8 cellular contexts compared by ENCODE assay signal in the genomic region with DNA sequence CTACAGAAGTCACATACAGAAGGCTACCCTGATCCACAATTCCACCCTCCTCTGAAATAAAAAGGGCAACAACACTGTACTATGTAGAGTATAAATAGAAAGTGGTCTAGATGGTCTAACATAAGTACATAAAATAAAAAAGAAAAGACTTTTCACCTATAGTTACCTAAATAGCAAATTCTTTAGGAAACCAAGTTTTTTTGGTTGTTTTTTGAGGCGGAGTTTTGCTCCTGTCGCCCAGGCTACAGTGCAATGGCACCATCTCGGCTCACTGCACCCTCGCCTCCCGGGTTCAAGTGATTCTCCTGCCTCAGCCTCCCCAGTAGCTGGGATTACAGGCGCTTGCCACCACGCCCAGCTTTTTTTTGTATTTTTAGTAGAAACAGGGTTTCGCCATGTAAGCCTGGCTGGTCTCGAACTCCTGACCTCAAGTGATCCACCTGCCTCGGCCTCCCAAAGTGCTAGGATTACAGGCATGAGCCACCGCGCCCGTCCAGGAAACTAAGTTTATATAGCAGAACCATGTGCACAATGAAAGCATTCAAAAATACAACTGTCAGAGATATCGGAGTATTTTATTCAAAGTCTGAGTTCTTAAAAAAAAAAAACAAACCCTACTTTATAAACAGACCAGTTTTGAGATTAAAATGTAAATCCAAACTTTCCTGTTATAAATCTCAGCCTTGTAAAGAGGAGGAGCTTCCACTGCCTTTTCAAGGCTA. TPM values are rescaled to one million over a fixed set of nuclear protein-coding genes. Genes with fewer than 3 reads are reported as not detected.
DNase-seq lines count a peak whose midpoint lies in the region; ATAC-seq, FAIRE-seq and TF ChIP-seq lines count a peak whose summit lies in the region.

No MANE protein-coding gene starts in this region.

- in situ Hi-C loops in IMR-90 (cut with MboI; ENCODE audit: low sequenced_read_pairs), result no loop called here

- peak overlapping the region; percentile 78 for H3K4me2 ChIP-seq in A549
- H3K4me2 ChIP-seq in IMR-90 (ENCODE audit: low read depth, low read length), result peak overlapping the region; percentile 99

- H3K9me3 ChIP-seq in A549 (no peaks in the 10 kb centered on the region), IMR-90 (ENCODE audit: control insufficient read depth, insufficient read depth, low read length) (no peaks in the 10 kb centered on the region), muscle layer of duodenum (ENCODE audit: control insufficient read depth in 1 of 2, low read length in 2 of 2) (no peaks in the 10 kb centered on the region)

- H3K18ac ChIP-seq in IMR-90 (ENCODE audit: low read depth, low read length), result no peak overlapping the region

- WGBS in A549 (ENCODE audit: missing lambda C conversion rate), result 45% methylated on average over 14 of the region's 14 CpGs
- WGBS in IMR-90 (ENCODE audit: extremely low coverage in 2 of 2, insufficient read length in 1 of 2), 2 experiments, result 80% methylated on average over 1 of the region's 14 CpGs; no CpG with 5 or more reads in 1 of the 2 experiments

- intact Hi-C loops in IMR-90 (cut with micrococcal nuclease), result loop anchor here (1.0 to 10.0 kb wide), 3 partner anchors 81 to 425 kb away; partner anchors contain the start of genes MAN2C1 and PPCDC

- H3K36me3 ChIP-seq in IMR-90 (ENCODE audit: control insufficient read depth, insufficient read depth, low read length) (0 out of 2 replicates have a peak, but pooled peaks cover 2% of the 10 kb centered on the region), muscle layer of duodenum (ENCODE audit: control insufficient read depth in 1 of 2, insufficient read depth in 2 of 2, low read length in 2 of 2) (no peaks in the 10 kb centered on the region)

- no peak overlapping the region for H3K56ac ChIP-seq in IMR-90 (ENCODE audit: extremely low read depth, insufficient read depth, low read length)

- no peak for TF ChIP-seq EP300 in A549 (IDR thresholded peaks at IDR 0.05)

- BruUV-seq in IMR-90 (replicated peaks; lab: Mats Ljungman, UMichigan), result no TSS peak

- H3K27me3 ChIP-seq in IMR-90 (ENCODE audit: control insufficient read depth, insufficient read depth, low read length), result no peaks in the 10 kb centered on the region
- H3K27me3 ChIP-seq in muscle layer of duodenum (ENCODE audit: low read depth, low read length), result no peaks in the 10 kb centered on the region

- TF ChIP-seq RAD21 in A549 (conservative IDR thresholded peaks at IDR 0.05 in 1 of 2, IDR thresholded peaks at IDR 0.05 in 1 of 2), result no peak
- no peak for TF ChIP-seq RAD21 in IMR-90 (IDR thresholded peaks at IDR 0.05; ENCODE audit: low read length)

- H3K36me3 Mint-ChIP-seq in central memory CD8-positive, alpha-beta T cell (ENCODE audit: insufficient read depth), result peaks cover 40% of the 10 kb centered on the region

- CTCF ChIA-PET in A549 (lab: Yijun Ruan, JAX) (interaction anchor here (0.7 to 7.0 kb wide), 5 partner anchors 16 to 140 kb away, joined by 3 to 49 read pairs (median 3); partner anchors contain the start of gene MAN2C1), IMR-90 (lab: Yijun Ruan, JAX) (interaction anchor here (0.6 kb wide), 1 partner anchor 137 kb away, joined by 3 read pairs; no protein-coding TSS in a partner anchor)

- no peak overlapping the region for H2BK15ac ChIP-seq in IMR-90 (ENCODE audit: low read depth, low read length)

- H3K23ac ChIP-seq in IMR-90 (ENCODE audit: low read depth, low read length), result peak overlapping the region; percentile 7; the same call in 1 of the 2 replicates

- peak overlapping the region; percentile 67 for H3K4me3 ChIP-seq in A549
- H3K4me3 ChIP-seq in IMR-90 (ENCODE audit: insufficient read depth, low read depth, low read length), result peak overlapping the region; percentile 84
- H3K4me3 ChIP-seq in muscle layer of duodenum (ENCODE audit: low read depth in 1 of 2, low read length in 2 of 2), result peak overlapping the region; percentile 85 to 91

- no peak overlapping the region for H2BK20ac ChIP-seq in IMR-90 (ENCODE audit: low read depth, low read length)

- DNase-seq in A549 (ENCODE audit: low read depth in 1 of 2, low spot score in 1 of 2) (no peak), IMR-90 (no peak), hypothalamus (lab: John Stamatoyannopoulos, UW) (no peak), activated gamma-delta T cell treated with Interleukin-2 at 50 U/mL for 16 hours (no peak), hippocampal formation (lab: John Stamatoyannopoulos, UW) (no peak)
- no peak for DNase-seq in central memory CD8-positive, alpha-beta T cell (ENCODE audit: low spot score in 2 of 2)

- POLR2A ChIA-PET in A549 (lab: Yijun Ruan, JAX), result interaction anchor here (1.1 to 7.3 kb wide), 4 partner anchors 82 to 198 kb away, joined by 4 to 148 read pairs (median 44); partner anchors contain the start of genes IMP3, MAN2C1, SNUPN and SNX33
- POLR2A ChIA-PET in IMR-90 (lab: Charles Lee; ENCODE audit: unreplicated experiment), result no interaction called here

- H2AFZ ChIP-seq in IMR-90 (replicated peaks; ENCODE audit: low read length, poor library complexity), result no peak overlapping the region

- H2BK120ac ChIP-seq in IMR-90 (ENCODE audit: low read depth, low read length), result no peak overlapping the region

- no peak overlapping the region for H3K4ac ChIP-seq in IMR-90 (ENCODE audit: low read depth, low read length)

- no peaks in the 10 kb centered on the region for H3K9me3 Mint-ChIP-seq in central memory CD8-positive, alpha-beta T cell

- H4K8ac ChIP-seq in IMR-90 (ENCODE audit: low read depth in 2 of 2, low read length in 2 of 2), result no peak overlapping the region

- peaks cover 11 to 55% of the 10 kb centered on the region in 2 experiments; a peak in 3 of 4 replicates for H3K79me1 ChIP-seq in IMR-90 (ENCODE audit: low read depth in 1 of 2, low read length in 2 of 2)

- H3K9ac ChIP-seq in IMR-90 (ENCODE audit: low read depth, low read length), result no peak overlapping the region

- no peaks in the 10 kb centered on the region for H3K27me3 Mint-ChIP-seq in central memory CD8-positive, alpha-beta T cell

- H2AK5ac ChIP-seq in IMR-90 (ENCODE audit: low read depth, low read length), result no peak overlapping the region

- H3K9me1 ChIP-seq in IMR-90 (ENCODE audit: insufficient read depth, low read length), result peaks cover 9% of the 10 kb centered on the region; the same call in 1 of the 2 replicates

- H4K91ac ChIP-seq in IMR-90 (ENCODE audit: insufficient read depth, low read depth, low read length), result no peak overlapping the region

- no peak for TF ChIP-seq POLR2A in A549 (IDR thresholded peaks at IDR 0.05; ENCODE audit: low read length)
- TF ChIP-seq POLR2A in IMR-90 (IDR thresholded peaks at IDR 0.05; ENCODE audit: low read depth, low read length), result no peak

- TF ChIP-seq CTCF in A549 (IDR thresholded peaks at IDR 0.05), result no peak
- TF ChIP-seq CTCF in IMR-90 (conservative IDR thresholded peaks at IDR 0.05; ENCODE audit: low read depth, low read length), result no peak

- ATAC-seq in A549, result no peak
- ATAC-seq in IMR-90 (ENCODE audit: low read depth), result no peak
- no peak for ATAC-seq in central memory CD8-positive, alpha-beta T cell (replicated peaks; ENCODE audit: extremely low read depth, poor library complexity, severe bottlenecking)
- no peak for ATAC-seq in HG02623 (IDR thresholded peaks at IDR 0.05; ENCODE audit: unreplicated experiment)

- H2AK9ac ChIP-seq in IMR-90 (replicated peaks; ENCODE audit: low read depth, low read length, poor library complexity), result no peak overlapping the region

- H3K27ac ChIP-seq in A549 (peak overlapping the region; percentile 44 to 64; a peak in 3 of 6 replicates), IMR-90 (ENCODE audit: insufficient read depth, low read length) (no peak overlapping the region), muscle layer of duodenum (ENCODE audit: low read length) (peak overlapping the region; percentile 85)

- H4K5ac ChIP-seq in IMR-90 (ENCODE audit: low read depth, low read length), result no peak overlapping the region

- dilution Hi-C loops in IMR-90 (cut with HindIII; ENCODE audit: low sequenced_read_pairs, unreplicated experiment), result no loop called here

- peak overlapping the region; percentile 92 for H3K27ac Mint-ChIP-seq in central memory CD8-positive, alpha-beta T cell (ENCODE audit: low read depth)

- H4K20me1 ChIP-seq in IMR-90 (ENCODE audit: insufficient read depth, low read length), result peaks cover 61% of the 10 kb centered on the region

- H3K14ac ChIP-seq in IMR-90 (replicated peaks; ENCODE audit: low read depth, low read length), result no peak overlapping the region

- H3K4me1 ChIP-seq in A549, result peaks cover 10% of the 10 kb centered on the region
- H3K4me1 ChIP-seq in IMR-90 (ENCODE audit: control insufficient read depth, insufficient read depth, low read length), result peaks cover 5% of the 10 kb centered on the region
- peaks cover 12 to 26% of the 10 kb centered on the region in 2 donors for H3K4me1 ChIP-seq in muscle layer of duodenum (ENCODE audit: control insufficient read depth in 1 of 2, insufficient read depth in 2 of 2, low read length in 2 of 2)

- no peak overlapping the region for H2BK5ac ChIP-seq in IMR-90 (ENCODE audit: low read depth, low read length, poor library complexity, severe bottlenecking)

- H3K4me3 Mint-ChIP-seq in central memory CD8-positive, alpha-beta T cell, result peak overlapping the region; percentile 97

- peaks cover 64% of the 10 kb centered on the region for H3K4me1 Mint-ChIP-seq in central memory CD8-positive, alpha-beta T cell

- FAIRE-seq in A549 (lab: Jason Lieb, UNC), result no peak

TF ChIP-seq in A549, 52 proteins besides CTCF, POLR2A, EP300 and RAD21:
- TF ChIP-seq CHD2 (IDR thresholded peaks at IDR 0.05; ENCODE audit: low read length, partially characterized antibody) (no peak), HES2 (IDR thresholded peaks at IDR 0.05) (no peak), ZC3H11A (IDR thresholded peaks at IDR 0.05) (no peak)

TF ChIP-seq in IMR-90, 13 proteins besides CTCF, POLR2A, EP300 and RAD21 (continues in another document):
- TF ChIP-seq FOS (IDR thresholded peaks at IDR 0.05; ENCODE audit: low read depth, low read length) (no peak), BHLHE40 (IDR thresholded peaks at IDR 0.05; ENCODE audit: low read depth, low read length) (no peak)

RNA-seq across cellular contexts. Expression of gene SIN3A, which starts 1.7 kb away (rescaled TPM):
- polyA plus RNA-seq in A549 (2011; rRNA removed) (46.8 and 48.7 TPM in 2 replicates), A549 (2017; fragmentation: RNase III; extraction: RNeasy Plus Mini Kit Qiagen cat#74134 plus additional on column Dnase treatment) (33.9 to 38.6 TPM (median 35.9 TPM) in 3 replicates), IMR-90 (2012; rRNA removed) (21.2 and 25.3 TPM in 2 replicates)
- polyA plus RNA-seq in A549 (2012; cell fraction: cytosol; rRNA removed), result 30.7 and 42.3 TPM in 2 replicates
- 57.9 and 65.8 TPM in 2 replicates for polyA plus RNA-seq in A549 (2012; cell fraction: nucleus; rRNA removed)
- polyA minus RNA-seq in A549 (2011; rRNA and poly(A)+ RNA removed), result 104 TPM in 2 replicates
- total RNA-seq in IMR-90 (2012; rRNA removed), result 25.6 and 31.5 TPM in 2 replicates
- polyA plus RNA-seq in IMR-90 (2012; cell fraction: cytosol; rRNA removed), result 7.2 and 17.1 TPM in 2 replicates
- polyA plus RNA-seq in IMR-90 (2012; cell fraction: nucleus; rRNA removed; ENCODE audit: low replicate concordance), result 18.9 and 20.8 TPM in 2 replicates
